Comparison of ENCODE assay signal across 19 cellular contexts in genomic region chr1:188169971-188170370, GRCh38.
"Had no signal": no experiment of that assay in that cellular context is flagged by ENCODE, and none has a peak within 500 bp of the region (broad histone marks: within the 10 kb centered on the region; RNA-seq: fewer than 3 reads in every experiment).

No MANE protein-coding gene starts in this region.

- FAIRE-seq: frontal cortex, small intestine had no signal

- H3K9me3 Mint-ChIP-seq: nephron progenitor cell had no signal

- ATAC-seq: heart left ventricle, left colon, left ventricle myocardium superior, right cardiac atrium had no signal

- H3K4me3 Mint-ChIP-seq: nephron progenitor cell had no signal

- DNase-seq: cortex of kidney; dorsolateral prefrontal cortex; effector CD8-positive, alpha-beta T cell; heart left ventricle; hippocampal formation; left colon; left ventricle myocardium superior; mesenchymal stem cell; midbrain; nephron progenitor cell; posterior cingulate gyrus; right cardiac atrium; small intestine; stimulated activated CD4-positive, alpha-beta T cell treated with anti-CD3 and anti-CD28 coated beads, Interleukin-12 subunit alpha, Interleukin-12 subunit beta, amount 100 ng/mL, for 4 hours; stimulated activated naive CD4-positive, alpha-beta T cell; stomach; substantia nigra; transverse colon had no signal

- H3K27ac Mint-ChIP-seq: nephron progenitor cell had no signal
